20 cellular contexts compared by ENCODE assay signal in genomic region chr5:139812836-139813805, GRCh38. TPM values are rescaled to one million over a fixed set of nuclear protein-coding genes. Genes with fewer than 3 reads are reported as not detected.
A peak's percentile ranks its signal among the peaks of the same experiment; 100 is the strongest.
DNase-seq lines count a peak whose midpoint lies in the region; ATAC-seq and TF ChIP-seq lines count a peak whose summit lies in the region.
"Had no signal": no experiment of that assay in that cellular context is flagged by ENCODE, and none has a peak within 500 bp of the region (broad histone marks: within the 10 kb centered on the region; RNA-seq: fewer than 3 reads in every experiment).

No MANE protein-coding gene starts in this region.

- H3K18ac ChIP-seq in neuronal stem cell (ENCODE audit: low read length) = no peak overlapping the region

- H3K4ac ChIP-seq in neuronal stem cell (ENCODE audit: low read length) = no peak overlapping the region

- no peaks in the 10 kb centered on the region for H3K79me1 ChIP-seq in neuronal stem cell (ENCODE audit: low read depth, low read length)

- H3K36me3 ChIP-seq in neuronal stem cell (replicated peaks in 1 of 2; ENCODE audit: control insufficient read depth in 2 of 2, insufficient read depth in 2 of 2, low read length in 2 of 2) (no peaks in the 10 kb centered on the region), hepatocyte (replicated peaks; ENCODE audit: insufficient read depth, low read depth) (no peaks in the 10 kb centered on the region)

- no peaks in the 10 kb centered on the region for H3K79me2 ChIP-seq in hepatocyte

- no peaks in the 10 kb centered on the region for H3K4me1 Mint-ChIP-seq in chondrocyte (ENCODE audit: low read depth)
- H3K4me1 Mint-ChIP-seq: GM23338 had no signal

- no peak overlapping the region for H2AK5ac ChIP-seq in neuronal stem cell (ENCODE audit: low read depth, low read length)

- no peak overlapping the region for H3K4me3 Mint-ChIP-seq in chondrocyte (ENCODE audit: unreplicated experiment)
- H3K4me3 Mint-ChIP-seq: CD4-positive, alpha-beta T cell; GM23338; HFFc6 had no signal

- H3K27ac ChIP-seq in neuronal stem cell (replicated peaks; ENCODE audit: low read length) (no peak overlapping the region), temporal lobe (ENCODE audit: low read depth, low read length) (peak overlapping the region; percentile 5), hepatocyte (no peak overlapping the region)
- H3K27ac ChIP-seq: 22Rv1, A549, C4-2B, HL-60 had no signal

- H3K27me3 ChIP-seq in neuronal stem cell (ENCODE audit: control insufficient read depth in 3 of 3, insufficient read depth in 3 of 3, low read depth in 1 of 3, low read length in 3 of 3) (peaks cover 0 to 38% (median 2%) of the 10 kb centered on the region in 3 experiments), hepatocyte (peaks cover 4% of the 10 kb centered on the region)

- H3K27me3 Mint-ChIP-seq in chondrocyte (ENCODE audit: low read depth) = peaks cover 37% of the 10 kb centered on the region

- intact Hi-C loops in Right ventricle myocardium superior (cut with DNase I) = no loop called here
- intact Hi-C loops in Right ventricle myocardium inferior (cut with DNase I) = no loop called here

- H3K14ac ChIP-seq in neuronal stem cell (ENCODE audit: low read length) = peak overlapping the region; percentile 91

- peaks cover 5% of the 10 kb centered on the region for H3K36me3 Mint-ChIP-seq in chondrocyte (ENCODE audit: low read depth)

- no peak overlapping the region for H4K8ac ChIP-seq in neuronal stem cell (ENCODE audit: low read depth, low read length)

- H3K9ac ChIP-seq in neuronal stem cell (ENCODE audit: low read depth, low read length, poor library complexity) = peak overlapping the region; percentile 30

- H3K9me3 Mint-ChIP-seq in chondrocyte (ENCODE audit: low read depth) = no peaks in the 10 kb centered on the region
- H3K9me3 Mint-ChIP-seq: CD4-positive, alpha-beta T cell; GM23338; HFFc6 had no signal

- H2BK5ac ChIP-seq in neuronal stem cell (ENCODE audit: low read length) = no peak overlapping the region

- no peak overlapping the region for H2BK120ac ChIP-seq in neuronal stem cell (ENCODE audit: low read depth, low read length)

- DNase-seq in Right ventricle myocardium superior (peak; percentile 22), Right ventricle myocardium inferior (ENCODE audit: missing footprints) (no peak), chondrocyte (ENCODE audit: low spot score) (peak; percentile 69), neuronal stem cell (ENCODE audit: low spot score) (no peak), hepatocyte (ENCODE audit: low spot score) (no peak)
- no peak for DNase-seq in activated naive CD4-positive, alpha-beta T cell (lab: John Stamatoyannopoulos, UW)
- DNase-seq: AML-193; CD4-positive, alpha-beta T cell; DMS153; DMS79; GDM1; HFFc6 had no signal

- H3K4me3 ChIP-seq in neuronal stem cell (ENCODE audit: low read length in 2 of 2) = no peak overlapping the region
- H3K4me3 ChIP-seq in hepatocyte = no peak overlapping the region
- H3K4me3 ChIP-seq: A549, GM23338 had no signal

- H3K27ac Mint-ChIP-seq in chondrocyte (ENCODE audit: unreplicated experiment) = no peak overlapping the region
- H3K27ac Mint-ChIP-seq: CD4-positive, alpha-beta T cell; GM23338; HFFc6 had no signal

- no peak for ATAC-seq in Right ventricle myocardium superior (ENCODE audit: poor library complexity)
- ATAC-seq in Right ventricle myocardium inferior = no peak
- ATAC-seq in esophagus mucosa = no peak
- ATAC-seq: A549, GM23338, HCT116 had no signal

- H2AFZ ChIP-seq in neuronal stem cell (ENCODE audit: low read length) (no peak overlapping the region), hepatocyte (no peak overlapping the region)
- H2AFZ ChIP-seq: GM23338 had no signal

- TF ChIP-seq CTCF in chondrocyte (IDR thresholded peaks at IDR 0.05) (no peak), hepatocyte (IDR thresholded peaks at IDR 0.05; ENCODE audit: poor library complexity) (no peak)

- H3K4me2 ChIP-seq in neuronal stem cell (ENCODE audit: insufficient read depth, low read length, poor library complexity, severe bottlenecking) (no peak overlapping the region), hepatocyte (no peak overlapping the region)
- H3K4me2 ChIP-seq: A549, GM23338 had no signal

- WGBS in neuronal stem cell (ENCODE audit: extremely low coverage in 2 of 2, insufficient read length in 2 of 2, insufficient replicate concordance in 1 of 2), 2 donors = no CpG with 5 or more reads among the region's 25 CpGs
- WGBS in hepatocyte (ENCODE audit: low lambda C conversion rate, missing lambda C conversion rate) = 91% methylated on average over 25 of the region's 25 CpGs

- no peak overlapping the region for H3K23ac ChIP-seq in neuronal stem cell (ENCODE audit: low read depth, low read length, poor library complexity)

- H4K91ac ChIP-seq in neuronal stem cell (ENCODE audit: low read depth, low read length, poor library complexity) = no peak overlapping the region

- H3K4me1 ChIP-seq in neuronal stem cell (ENCODE audit: control insufficient read depth in 2 of 2, insufficient read depth in 1 of 2, low read depth in 1 of 2, low read length in 2 of 2) (peaks cover 0 to 2% of the 10 kb centered on the region in 2 donors), hepatocyte (ENCODE audit: insufficient read depth) (no peaks in the 10 kb centered on the region)
- H3K4me1 ChIP-seq: A549 had no signal

- H3K9me3 ChIP-seq in neuronal stem cell (replicated peaks in 1 of 2; ENCODE audit: control insufficient read depth in 2 of 2, insufficient read depth in 1 of 2, low read depth in 1 of 2, low read length in 2 of 2) (no peaks in the 10 kb centered on the region), hepatocyte (ENCODE audit: low read depth) (no peaks in the 10 kb centered on the region)
- H3K9me3 ChIP-seq: A549 had no signal

- no peak overlapping the region for H2BK15ac ChIP-seq in neuronal stem cell (ENCODE audit: low read length)

- no peaks in the 10 kb centered on the region for H4K20me1 ChIP-seq in hepatocyte (ENCODE audit: insufficient read depth, poor library complexity, severe bottlenecking)

- no peaks in the 10 kb centered on the region for H3K9me2 ChIP-seq in hepatocyte (replicated peaks; ENCODE audit: insufficient read depth)

- peak overlapping the region; percentile 2 for H2BK12ac ChIP-seq in neuronal stem cell (ENCODE audit: low read length)

RNA-seq across cellular contexts. Expression of gene PSD2, which starts 17.5 kb away (rescaled TPM):
- total RNA-seq in Right ventricle myocardium superior (not detected), Right ventricle myocardium inferior (not detected), chondrocyte (0.47 to 1.5 TPM (median 0.82 TPM) in 3 replicates), temporal lobe (31.2 TPM), esophagus mucosa (not detected), hepatocyte (not detected in 2 replicates)
- polyA plus RNA-seq in neuronal stem cell (2013, experiment 1 of 2) = 0.92 TPM
- polyA plus RNA-seq in neuronal stem cell (2013, experiment 2 of 2) = 0.93 TPM
- 0.54 TPM in 1 of 2 replicates, not detected in the other for polyA plus RNA-seq in hepatocyte

Comparison
In these comparisons a context has a peak if more than half of its experiments do, and no peak if none do; other contexts are left out.
1. DNase-seq: peak in Right ventricle myocardium superior (single experiment) and chondrocyte (single experiment); none in Right ventricle myocardium inferior (single experiment), neuronal stem cell (single experiment), activated naive CD4-positive, alpha-beta T cell (0 of 4) and hepatocyte (single experiment).
2. RNA of gene PSD2, which starts 17.5 kb away (total RNA-seq): 31.2 TPM in temporal lobe (single experiment); 0.47 to 1.5 TPM in chondrocyte, not detected in Right ventricle myocardium superior (single experiment), not detected in Right ventricle myocardium inferior (single experiment), not detected in esophagus mucosa (single experiment) and not detected in hepatocyte; every median in the first group is over 10 times any median in the second.